Comparison of ENCODE assay signal across 26 cellular contexts in genomic region chr16:30494028-30494427, GRCh38. TPM values are rescaled to one million over a fixed set of nuclear protein-coding genes. Genes with fewer than 3 reads are reported as not detected.
"Had no signal": no experiment of that assay in that cellular context is flagged by ENCODE, and none has a peak within 500 bp of the region (broad histone marks: within the 10 kb centered on the region; RNA-seq: fewer than 3 reads in every experiment).

No MANE protein-coding gene starts in this region.

- H3K9me3 ChIP-seq: breast epithelium, colonic mucosa, esophagus muscularis mucosa, sigmoid colon, testis, uterus had no signal

- H3K36me3 ChIP-seq: breast epithelium, colonic mucosa, esophagus muscularis mucosa, sigmoid colon, uterus had no signal

- H3K4me3 ChIP-seq: breast epithelium, colonic mucosa, dorsolateral prefrontal cortex, esophagus muscularis mucosa, hepatocyte, sigmoid colon, smooth muscle cell, testis, uterus had no signal

- H3K27ac Mint-ChIP-seq: progenitor cell of endocrine pancreas had no signal

- ATAC-seq: left ventricle myocardium superior had no signal

- H3K27ac ChIP-seq: breast epithelium, colonic mucosa, dorsolateral prefrontal cortex, esophagus muscularis mucosa, hepatocyte, sigmoid colon, testis, uterus had no signal

- H2AFZ ChIP-seq: hepatocyte had no signal

- H3K27me3 Mint-ChIP-seq: central memory CD8-positive, alpha-beta T cell had no signal

- H3K9me3 Mint-ChIP-seq: central memory CD8-positive, alpha-beta T cell; neural crest cell had no signal

- H3K4me2 ChIP-seq: hepatocyte, smooth muscle cell had no signal

- H3K4me3 Mint-ChIP-seq: central memory CD8-positive, alpha-beta T cell; neural crest cell had no signal

- FAIRE-seq: frontal cortex had no signal

- DNase-seq: activated CD4-positive, alpha-beta T cell treated with anti-CD3 and anti-CD28 coated beads, Interleukin-2, amount 50 U/mL, for 4 hours; activated effector memory CD4-positive, alpha-beta T cell treated with anti-CD3 and anti-CD28 coated beads, Interleukin-2, amount 50 U/mL, for 16 hours; activated naive CD4-positive, alpha-beta T cell treated with anti-CD3 and anti-CD28 coated beads, Interleukin-2, amount 50 U/mL, for 16 hours; amniotic stem cell; colonic mucosa; dorsolateral prefrontal cortex; glutamatergic neuron; left ventricle myocardium superior; mammary epithelial cell; midbrain; retina; sigmoid colon; stimulated activated CD4-positive, alpha-beta T cell treated with anti-CD3 and anti-CD28 coated beads, Interleukin-15, amount 100 ng/mL, for 24 hours; stimulated activated naive CD4-positive, alpha-beta T cell; T-helper 9 cell; testis; trophoblast cell; uterus had no signal

- H3K4me1 ChIP-seq: breast epithelium, colonic mucosa, esophagus muscularis mucosa, sigmoid colon, testis, uterus had no signal

- H3K27me3 ChIP-seq: breast epithelium, colonic mucosa, hepatocyte, testis, uterus had no signal

- H3K79me2 ChIP-seq: hepatocyte had no signal

RNA-seq across cellular contexts. Expression of gene ITGAL, which starts 21.5 kb away (rescaled TPM):
- total RNA-seq: mammary epithelial cell, neural crest cell, smooth muscle cell had no signal
- polyA plus RNA-seq: mammary epithelial cell, smooth muscle cell had no signal
